Comparison of ENCODE assay signal across 23 cellular contexts in genomic region chr10:3294919-3295318, GRCh38.
DNase-seq lines count a peak whose midpoint lies in the region; ATAC-seq and TF ChIP-seq lines count a peak whose summit lies in the region.
"Had no signal": no experiment of that assay in that cellular context is flagged by ENCODE, and none has a peak within 500 bp of the region (broad histone marks: within the 10 kb centered on the region; RNA-seq: fewer than 3 reads in every experiment).

No MANE protein-coding gene starts in this region.

- no peak overlapping the region for H3K4me3 Mint-ChIP-seq in WTC11
- no peak overlapping the region for H3K4me3 Mint-ChIP-seq in nephron progenitor cell
- H3K4me3 Mint-ChIP-seq: activated CD4-positive, alpha-beta T cell treated with anti-CD3 and anti-CD28 coated beads, Interleukin-2, amount 10 ng/mL, durations not matched to agents 7 days and 5 days; B cell; GM23338; natural killer cell had no signal

- DNase-seq in COLO668 (lab: John Stamatoyannopoulos, UW; ENCODE audit: unreplicated experiment) = peak; percentile 73
- DNase-seq in LNCaP clone FGC (ENCODE audit: low read depth) = peak; percentile 26
- DNase-seq in WTC11 (ENCODE audit: low spot score) = no peak
- no peak for DNase-seq in nephron progenitor cell
- no peak for DNase-seq in middle frontal gyrus (ENCODE audit: extremely low spot score, low spot score)
- no peak for DNase-seq in stimulated activated CD8-positive, alpha-beta memory T cell treated with anti-CD3 and anti-CD28 coated beads, Interleukin-4, amount 100 ng/mL, for 48 hours
- no peak for DNase-seq in GM19240 (ENCODE audit: insufficient read length, low spot score)
- DNase-seq: activated CD4-positive, alpha-beta T cell treated with anti-CD3 and anti-CD28 coated beads, Interleukin-2, amount 10 ng/mL, durations not matched to agents 7 days and 5 days; activated CD8-positive, alpha-beta memory T cell treated with anti-CD3 and anti-CD28 coated beads, Interleukin-2, amount 50 U/mL, for 4 hours; activated effector memory CD4-positive, alpha-beta T cell treated with Interleukin-2 at 50 U/mL for 16 hours; dermis blood vessel endothelial cell; foreskin keratinocyte; mesenchymal stem cell; natural killer cell; NCI-H510A; posterior cingulate gyrus; stimulated activated CD4-positive, alpha-beta T cell treated with anti-CD3 and anti-CD28 coated beads, Interleukin-4, amount 100 ng/mL, for 4 hours; T-helper 1 cell had no signal

- H3K27ac Mint-ChIP-seq in WTC11 (no peak overlapping the region; the same call in 1 of the 2 replicates), nephron progenitor cell (peak overlapping the region; percentile 64)
- H3K27ac Mint-ChIP-seq: B cell, GM23338, natural killer cell had no signal

- CTCF ChIA-PET in WTC11 (lab: Charles Lee) = no interaction called here

- H3K4me1 Mint-ChIP-seq in WTC11 = peaks cover 20% of the 10 kb centered on the region
- peaks cover 47% of the 10 kb centered on the region for H3K4me1 Mint-ChIP-seq in nephron progenitor cell
- H3K4me1 Mint-ChIP-seq: activated CD4-positive, alpha-beta T cell treated with anti-CD3 and anti-CD28 coated beads, Interleukin-2, amount 10 ng/mL, durations not matched to agents 7 days and 5 days; B cell; natural killer cell had no signal

- peaks cover 3% of the 10 kb centered on the region for H3K9me3 Mint-ChIP-seq in WTC11
- peaks cover 3% of the 10 kb centered on the region for H3K9me3 Mint-ChIP-seq in nephron progenitor cell
- H3K9me3 Mint-ChIP-seq: activated CD4-positive, alpha-beta T cell treated with anti-CD3 and anti-CD28 coated beads, Interleukin-2, amount 10 ng/mL, durations not matched to agents 7 days and 5 days; GM23338; natural killer cell had no signal

- POLR2A ChIA-PET in WTC11 (lab: Charles Lee) = no interaction called here

- no peak overlapping the region for H3K4me3 ChIP-seq in LNCaP clone FGC (ENCODE audit: low read depth, low read length)
- H3K4me3 ChIP-seq: cardiac muscle cell, GM23338, skin epidermis had no signal

- H3K36me3 Mint-ChIP-seq in WTC11 (no peaks in the 10 kb centered on the region), nephron progenitor cell (ENCODE audit: low read depth) (no peaks in the 10 kb centered on the region)
- H3K36me3 Mint-ChIP-seq: natural killer cell had no signal

- ATAC-seq in WTC11 = no peak
- ATAC-seq: foreskin keratinocyte, GM23338, natural killer cell, Right ventricle myocardium inferior had no signal

- no peaks in the 10 kb centered on the region for H3K27me3 Mint-ChIP-seq in WTC11 (ENCODE audit: low read depth)
- H3K27me3 Mint-ChIP-seq in nephron progenitor cell (ENCODE audit: low read depth, poor library complexity) = peaks cover 14% of the 10 kb centered on the region

- TF ChIP-seq CTCF in LNCaP clone FGC (IDR thresholded peaks at IDR 0.05; ENCODE audit: control insufficient read depth, extremely low read depth, insufficient read depth) (peak; percentile 22), WTC11 (IDR thresholded peaks at IDR 0.05) (no peak), nephron progenitor cell (IDR thresholded peaks at IDR 0.05) (no peak)

TF ChIP-seq in WTC11, 78 proteins besides CTCF, POLR2A, EP300 and RAD21:
- TF ChIP-seq ZNF121 (CRISPR knock-in tag; IDR thresholded peaks at IDR 0.05) (0 out of 2 replicates have a peak, but pooled peaks have one; percentile 16), NFYB (CRISPR knock-in tag; conservative IDR thresholded peaks at IDR 0.05; ENCODE audit: low read depth) (no peak), CREB1 (CRISPR knock-in tag; IDR thresholded peaks at IDR 0.05) (no peak)

Comparison
In these comparisons a context has a peak if more than half of its experiments do, and no peak if none do; other contexts are left out.
1. DNase-seq: peak in COLO668 (single experiment) and LNCaP clone FGC (single experiment); none in WTC11 (single experiment), nephron progenitor cell (single experiment), middle frontal gyrus (single experiment), stimulated activated CD8-positive, alpha-beta memory T cell treated with anti-CD3 and anti-CD28 coated beads, Interleukin-4, amount 100 ng/mL, for 48 hours (single experiment) and GM19240 (single experiment).